9 cellular contexts compared by ENCODE assay signal in the genomic region with DNA sequence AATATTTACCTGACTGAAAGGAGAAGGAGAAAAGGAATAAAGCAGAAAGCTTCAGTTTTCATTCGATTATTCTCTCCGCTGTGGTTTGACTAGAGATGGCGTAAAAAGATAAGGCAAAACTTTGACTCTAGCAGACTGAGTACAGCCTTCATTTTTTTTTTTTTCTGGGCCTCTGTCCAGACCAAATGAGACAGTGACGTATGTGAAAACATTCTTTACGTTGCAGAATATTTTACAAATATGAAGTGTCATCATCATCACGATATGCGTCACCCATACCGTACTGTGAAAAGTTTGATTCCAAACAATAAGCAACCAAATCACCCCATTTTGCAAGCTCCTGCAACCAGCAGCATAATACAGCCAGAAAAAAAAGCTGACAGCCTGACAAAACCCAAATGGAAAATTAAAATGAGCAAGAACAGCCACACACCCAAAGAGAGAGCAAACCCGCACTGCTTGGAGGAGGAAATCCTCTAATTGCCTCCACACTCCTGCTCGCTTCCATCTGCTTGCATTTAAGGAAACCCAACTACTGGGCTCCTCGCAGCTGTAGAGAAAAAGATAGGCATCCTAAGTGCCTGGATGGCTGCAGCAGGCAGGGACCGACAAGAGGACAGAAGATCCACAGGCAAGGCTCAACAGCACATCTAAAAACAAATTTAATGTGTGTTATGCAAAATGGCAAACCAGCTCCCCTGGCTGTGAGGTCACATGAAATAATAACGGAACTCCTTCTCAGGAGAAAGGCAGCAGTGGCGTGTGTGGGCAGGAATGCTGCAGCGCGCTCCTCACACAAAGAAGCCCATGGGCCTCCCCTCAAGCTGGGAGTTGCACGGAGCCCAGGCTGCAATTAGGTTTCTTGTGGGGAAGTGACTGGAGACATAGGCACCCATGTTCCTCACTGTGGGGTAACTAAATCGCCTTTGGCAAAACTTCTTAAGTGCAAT.
DNase-seq lines count a peak whose midpoint lies in the region; ATAC-seq and TF ChIP-seq lines count a peak whose summit lies in the region.
"Had no signal": no experiment of that assay in that cellular context is flagged by ENCODE, and none has a peak within 500 bp of the region (broad histone marks: within the 10 kb centered on the region; RNA-seq: fewer than 3 reads in every experiment).

No MANE protein-coding gene starts in this region.

- no peak for TF ChIP-seq POLR2A in stomach (IDR thresholded peaks at IDR 0.05)

- peak overlapping the region; percentile 61 for H3K4me3 ChIP-seq in adipocyte (ENCODE audit: low read length)
- no peak overlapping the region for H3K4me3 ChIP-seq in hepatocyte
- H3K4me3 ChIP-seq in stomach: peak overlapping the region in 3 of 4 donors; percentile 10 to 25 (median 12)

- peak overlapping the region; percentile 59 for H3K9ac ChIP-seq in adipocyte (ENCODE audit: low read length)

- intact Hi-C loops in stomach (cut with DNase I; ENCODE audit: low total_unique reads): no loop called here

- H3K27me3 ChIP-seq in adipocyte (replicated peaks; ENCODE audit: control insufficient read depth, insufficient read depth, low read length) (no peaks in the 10 kb centered on the region), hepatocyte (no peaks in the 10 kb centered on the region), stomach (no peaks in the 10 kb centered on the region)

- peak overlapping the region; percentile 69 for H3K27ac ChIP-seq in hepatocyte
- H3K27ac ChIP-seq in stomach: peak overlapping the region; percentile 23 to 87 (median 78)
- H3K27ac ChIP-seq: neutrophil, VCaP had no signal

- peaks cover 9% of the 10 kb centered on the region for H3K36me3 ChIP-seq in adipocyte (ENCODE audit: control insufficient read depth, insufficient read depth, low read length, severe bottlenecking)
- no peaks in the 10 kb centered on the region for H3K36me3 ChIP-seq in hepatocyte (replicated peaks; ENCODE audit: insufficient read depth, low read depth)
- H3K36me3 ChIP-seq in stomach: no peaks in the 10 kb centered on the region
- H3K36me3 ChIP-seq: neutrophil had no signal

- TF ChIP-seq CTCF in hepatocyte (IDR thresholded peaks at IDR 0.05; ENCODE audit: poor library complexity) (no peak), stomach (IDR thresholded peaks at IDR 0.05) (no peak)

- H4K20me1 ChIP-seq in hepatocyte (ENCODE audit: insufficient read depth, poor library complexity, severe bottlenecking): no peaks in the 10 kb centered on the region

- H3K9me2 ChIP-seq in hepatocyte (replicated peaks; ENCODE audit: insufficient read depth): no peaks in the 10 kb centered on the region

- H3K79me2 ChIP-seq in hepatocyte: no peaks in the 10 kb centered on the region

- no peak overlapping the region for H2AFZ ChIP-seq in hepatocyte

- no peak for ATAC-seq in HG02678 (IDR thresholded peaks at IDR 0.05; ENCODE audit: unreplicated experiment)

- peak; percentile 5 for DNase-seq in NCI-H2227 treated with DMSO at 0.1 percent for 48 hours (lab: John Stamatoyannopoulos, UW)
- DNase-seq in adipocyte (ENCODE audit: low read depth): peak; percentile 90
- peak; percentile 18 for DNase-seq in hepatocyte (ENCODE audit: low spot score)
- no peak for DNase-seq in stomach
- DNase-seq in OCI-M2 (lab: John Stamatoyannopoulos, UW; ENCODE audit: unreplicated experiment): no peak
- no peak for DNase-seq in globus pallidus (ENCODE audit: low spot score)

- WGBS in hepatocyte (ENCODE audit: low lambda C conversion rate, missing lambda C conversion rate): 67% methylated on average over 18 of the region's 18 CpGs
- 50 to 70% (median 60%) methylated on average over 18 of the region's 18 CpGs for WGBS in stomach, 5 donors

- no peak for TF ChIP-seq EP300 in stomach (IDR thresholded peaks at IDR 0.05)

- H3K4me2 ChIP-seq in hepatocyte: peak overlapping the region; percentile 49

- H3K9me3 ChIP-seq in adipocyte (ENCODE audit: control insufficient read depth, low read length) (no peaks in the 10 kb centered on the region), hepatocyte (ENCODE audit: low read depth) (no peaks in the 10 kb centered on the region), stomach (no peaks in the 10 kb centered on the region)
- H3K9me3 ChIP-seq: neutrophil had no signal

- H3K4me1 ChIP-seq in adipocyte (ENCODE audit: control insufficient read depth, insufficient read depth, low read length) (peaks cover 46% of the 10 kb centered on the region), hepatocyte (ENCODE audit: insufficient read depth) (peaks cover 4% of the 10 kb centered on the region), stomach (peaks cover 9 to 57% (median 36%) of the 10 kb centered on the region in 4 donors)

Comparison
In these comparisons a context has a peak if more than half of its experiments do, and no peak if none do; other contexts are left out.
1. DNase-seq: peak in NCI-H2227 treated with DMSO at 0.1 percent for 48 hours (single experiment), adipocyte (single experiment) and hepatocyte (single experiment); none in stomach (single experiment), OCI-M2 (single experiment) and globus pallidus (single experiment).